In the genomic region with DNA sequence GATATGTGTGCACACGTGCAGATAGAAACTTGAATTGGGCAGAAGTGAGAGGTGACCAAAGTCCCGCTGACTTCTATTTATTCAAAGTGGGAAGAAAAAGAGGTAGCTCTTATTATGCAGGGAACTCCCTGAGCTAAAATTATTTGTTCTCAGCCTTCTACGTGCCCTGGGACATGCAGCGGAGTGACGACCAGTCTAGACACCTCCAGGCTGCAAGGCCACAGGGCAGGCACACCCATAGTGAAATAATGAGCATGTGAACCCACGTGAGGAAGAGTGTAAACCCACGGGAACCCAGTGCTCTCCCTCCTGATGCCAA, we compare ENCODE assay signal across 13 cellular contexts.
A peak's percentile ranks its signal among the peaks of the same experiment; 100 is the strongest.
DNase-seq lines count a peak whose midpoint lies in the region; ATAC-seq and TF ChIP-seq lines count a peak whose summit lies in the region.
"Had no signal": no experiment of that assay in that cellular context is flagged by ENCODE, and none has a peak within 500 bp of the region (broad histone marks: within the 10 kb centered on the region; RNA-seq: fewer than 3 reads in every experiment).

No MANE protein-coding gene starts in this region.

- intact Hi-C loops in activated T-helper 2 cell treated with anti-CD3 and anti-CD28 coated beads, Interferon-gamma antibody, Interleukin-2, Interleukin-4, amounts not matched to agents 10 μg/mL and 5 μg/mL and 100 μg/mL, durations not matched to agents 14 hours and 24 hours and 36 hours (cut with micrococcal nuclease), result loop anchor here (10.0 kb wide), 1 partner anchor 105 kb away; a partner anchor contains a TSS
- intact Hi-C loops in CD4-positive, alpha-beta memory T cell (cut with micrococcal nuclease), result no loop called here

- H3K36me3 Mint-ChIP-seq in progenitor cell of endocrine pancreas (ENCODE audit: insufficient read depth), result no peaks in the 10 kb centered on the region
- peaks cover 5% of the 10 kb centered on the region for H3K36me3 Mint-ChIP-seq in activated T-helper 2 cell treated with anti-CD3 and anti-CD28 coated beads, Interferon-gamma antibody, Interleukin-2, Interleukin-4, amounts not matched to agents 10 μg/mL and 5 μg/mL and 100 μg/mL, durations not matched to agents 14 hours and 24 hours and 36 hours (ENCODE audit: low read depth)
- H3K36me3 Mint-ChIP-seq in CD4-positive, alpha-beta memory T cell, result no peaks in the 10 kb centered on the region

- TF ChIP-seq CTCF in GM12864 (IDR thresholded peaks at IDR 0.05; ENCODE audit: low read depth, low read length, missing control alignments), result no peak
- no peak for TF ChIP-seq CTCF in progenitor cell of endocrine pancreas (IDR thresholded peaks at IDR 0.05; ENCODE audit: unreplicated experiment)

- H3K4me3 ChIP-seq in GM12864 (ENCODE audit: low read depth, low read length), result no peak overlapping the region
- H3K4me3 ChIP-seq in CD4-positive, alpha-beta memory T cell (ENCODE audit: low read length in 2 of 2), result no peak overlapping the region

- CTCF ChIA-PET in CD4-positive, alpha-beta memory T cell (lab: Charles Lee; ENCODE audit: partially characterized antibody), result no interaction called here

- no peaks in the 10 kb centered on the region for H3K27me3 ChIP-seq in CD4-positive, alpha-beta memory T cell (ENCODE audit: insufficient read depth, low read length)
- H3K27me3 ChIP-seq: neutrophil had no signal

- no peaks in the 10 kb centered on the region for H3K4me1 ChIP-seq in CD4-positive, alpha-beta memory T cell (ENCODE audit: insufficient read depth, low read length)

- POLR2A ChIA-PET in CD4-positive, alpha-beta memory T cell (lab: Charles Lee; ENCODE audit: partially characterized antibody), result no interaction called here

- ATAC-seq in GM19397 (IDR thresholded peaks at IDR 0.05; ENCODE audit: unreplicated experiment) (peak; percentile 83), HG02798 (IDR thresholded peaks at IDR 0.05; ENCODE audit: poor library complexity, unreplicated experiment) (peak; percentile 95), HG03469 (IDR thresholded peaks at IDR 0.05; ENCODE audit: unreplicated experiment) (peak; percentile 85)
- ATAC-seq: activated CD4-positive, CD25-positive, alpha-beta regulatory T cell treated with anti-CD3 and anti-CD28 coated beads, Interleukin-2, amount 50 U/mL, for 24 hours had no signal

- DNase-seq in GM12864 (ENCODE audit: low read depth), result peak; percentile 30
- no peak for DNase-seq in cerebellar nuclear complex (lab: John Stamatoyannopoulos, UW)
- no peak for DNase-seq in progenitor cell of endocrine pancreas (ENCODE audit: low spot score, unreplicated experiment)
- no peak for DNase-seq in activated T-helper 2 cell treated with anti-CD3 and anti-CD28 coated beads, Interferon-gamma antibody, Interleukin-2, Interleukin-4, amounts not matched to agents 10 μg/mL and 5 μg/mL and 100 μg/mL, durations not matched to agents 14 hours and 24 hours and 36 hours (ENCODE audit: low spot score)
- DNase-seq in CD4-positive, alpha-beta memory T cell, result no peak
- DNase-seq: NCI-H2029; stimulated activated CD4-positive, alpha-beta T cell treated with anti-CD3 and anti-CD28 coated beads, Interleukin-15, amount 100 ng/mL, for 24 hours had no signal

- no peak overlapping the region for H3K27ac Mint-ChIP-seq in progenitor cell of endocrine pancreas
- no peak overlapping the region for H3K27ac Mint-ChIP-seq in activated T-helper 2 cell treated with anti-CD3 and anti-CD28 coated beads, Interferon-gamma antibody, Interleukin-2, Interleukin-4, amounts not matched to agents 10 μg/mL and 5 μg/mL and 100 μg/mL, durations not matched to agents 14 hours and 24 hours and 36 hours
- H3K27ac Mint-ChIP-seq in CD4-positive, alpha-beta memory T cell, result no peak overlapping the region
- H3K27ac Mint-ChIP-seq: stimulated activated naive CD8-positive, alpha-beta T cell treated with anti-CD3 and anti-CD28 coated beads, Interleukin-15, Interleukin-2, amounts not matched to agents 100 ng/mL and 50 ng/mL, for 24 hours had no signal

- H3K36me3 ChIP-seq in CD4-positive, alpha-beta memory T cell (ENCODE audit: insufficient read depth, low read length), result no peaks in the 10 kb centered on the region
- H3K36me3 ChIP-seq: neutrophil had no signal

- no peak overlapping the region for H3K4me3 Mint-ChIP-seq in progenitor cell of endocrine pancreas (ENCODE audit: low read depth)
- H3K4me3 Mint-ChIP-seq in activated T-helper 2 cell treated with anti-CD3 and anti-CD28 coated beads, Interferon-gamma antibody, Interleukin-2, Interleukin-4, amounts not matched to agents 10 μg/mL and 5 μg/mL and 100 μg/mL, durations not matched to agents 14 hours and 24 hours and 36 hours (ENCODE audit: low read depth), result no peak overlapping the region
- no peak overlapping the region for H3K4me3 Mint-ChIP-seq in CD4-positive, alpha-beta memory T cell
- H3K4me3 Mint-ChIP-seq: stimulated activated naive CD8-positive, alpha-beta T cell treated with anti-CD3 and anti-CD28 coated beads, Interleukin-15, Interleukin-2, amounts not matched to agents 100 ng/mL and 50 ng/mL, for 24 hours had no signal

- no peak overlapping the region for H3K27ac ChIP-seq in CD4-positive, alpha-beta memory T cell (ENCODE audit: low read depth, low read length)
- H3K27ac ChIP-seq: neutrophil had no signal

- no peaks in the 10 kb centered on the region for H3K4me1 Mint-ChIP-seq in progenitor cell of endocrine pancreas (ENCODE audit: low read depth)
- peaks cover 19% of the 10 kb centered on the region for H3K4me1 Mint-ChIP-seq in activated T-helper 2 cell treated with anti-CD3 and anti-CD28 coated beads, Interferon-gamma antibody, Interleukin-2, Interleukin-4, amounts not matched to agents 10 μg/mL and 5 μg/mL and 100 μg/mL, durations not matched to agents 14 hours and 24 hours and 36 hours (ENCODE audit: low read depth)
- no peaks in the 10 kb centered on the region for H3K4me1 Mint-ChIP-seq in CD4-positive, alpha-beta memory T cell

- peaks cover 11% of the 10 kb centered on the region for H3K27me3 Mint-ChIP-seq in progenitor cell of endocrine pancreas
- peaks cover 7% of the 10 kb centered on the region for H3K27me3 Mint-ChIP-seq in activated T-helper 2 cell treated with anti-CD3 and anti-CD28 coated beads, Interferon-gamma antibody, Interleukin-2, Interleukin-4, amounts not matched to agents 10 μg/mL and 5 μg/mL and 100 μg/mL, durations not matched to agents 14 hours and 24 hours and 36 hours (ENCODE audit: low read depth)
- no peaks in the 10 kb centered on the region for H3K27me3 Mint-ChIP-seq in CD4-positive, alpha-beta memory T cell

- peaks cover 2% of the 10 kb centered on the region for H3K9me3 Mint-ChIP-seq in progenitor cell of endocrine pancreas (ENCODE audit: low read depth)
- H3K9me3 Mint-ChIP-seq in activated T-helper 2 cell treated with anti-CD3 and anti-CD28 coated beads, Interferon-gamma antibody, Interleukin-2, Interleukin-4, amounts not matched to agents 10 μg/mL and 5 μg/mL and 100 μg/mL, durations not matched to agents 14 hours and 24 hours and 36 hours, result peaks cover 8% of the 10 kb centered on the region
- H3K9me3 Mint-ChIP-seq in CD4-positive, alpha-beta memory T cell, result peaks cover 0 to 9% (median under 1%) of the 10 kb centered on the region in 8 donors
- H3K9me3 Mint-ChIP-seq: stimulated activated naive CD8-positive, alpha-beta T cell treated with anti-CD3 and anti-CD28 coated beads, Interleukin-15, Interleukin-2, amounts not matched to agents 100 ng/mL and 50 ng/mL, for 24 hours had no signal

- no peaks in the 10 kb centered on the region for H3K9me3 ChIP-seq in CD4-positive, alpha-beta memory T cell (ENCODE audit: control insufficient read depth in 1 of 2, low read length in 2 of 2)
- H3K9me3 ChIP-seq: neutrophil had no signal
